ENCODE assay signal across 17 cellular contexts in genomic region chr17:21075739-21076085, GRCh38. TPM values are rescaled to one million over a fixed set of nuclear protein-coding genes. Genes with fewer than 3 reads are reported as not detected.
DNase-seq lines count a peak whose midpoint lies in the region; ATAC-seq, FAIRE-seq and TF ChIP-seq lines count a peak whose summit lies in the region.
"Had no signal": no experiment of that assay in that cellular context is flagged by ENCODE, and none has a peak within 500 bp of the region (broad histone marks: within the 10 kb centered on the region; RNA-seq: fewer than 3 reads in every experiment).

No MANE protein-coding gene starts in this region.

- dilution Hi-C loops in mammary epithelial cell (cut with HindIII; ENCODE audit: low sequenced_read_pairs): no loop called here

- in situ Hi-C loops in mammary epithelial cell (cut with MboI; ENCODE audit: low sequenced_read_pairs in 2 of 2): no loop called here

- no peak overlapping the region for H4K91ac ChIP-seq in mesenchymal stem cell (ENCODE audit: low read length)

- TF ChIP-seq CTCF in mammary epithelial cell (conservative IDR thresholded peaks at IDR 0.05 in 1 of 2, IDR thresholded peaks at IDR 0.05 in 1 of 2; ENCODE audit: extremely low read depth in 1 of 2, insufficient read depth in 1 of 2, low read depth in 1 of 2, low read length in 2 of 2): no peak

- no peak for ATAC-seq in activated CD8-positive, alpha-beta memory T cell treated with anti-CD3 and anti-CD28 coated beads, Interleukin-2, amount 10 ng/mL, durations not matched to agents 7 days and 5 days
- ATAC-seq: HepG2, natural killer cell, T-cell had no signal

- no peaks in the 10 kb centered on the region for H3K36me3 Mint-ChIP-seq in activated CD8-positive, alpha-beta memory T cell treated with anti-CD3 and anti-CD28 coated beads, Interleukin-2, amount 10 ng/mL, durations not matched to agents 7 days and 5 days
- H3K36me3 Mint-ChIP-seq: natural killer cell, T-cell had no signal

- H3K79me1 ChIP-seq in mesenchymal stem cell (replicated peaks; ENCODE audit: low read length, poor library complexity, severe bottlenecking): no peaks in the 10 kb centered on the region

- H3K18ac ChIP-seq in mesenchymal stem cell (ENCODE audit: low read depth in 1 of 2, low read length in 2 of 2): no peak overlapping the region

- peak; percentile 31 for FAIRE-seq in HTR-8/SVneo (lab: Jason Lieb, UNC)
- FAIRE-seq: HepG2 had no signal

- no peak overlapping the region for H2AK5ac ChIP-seq in mesenchymal stem cell (ENCODE audit: low read length, severe bottlenecking)

- no peaks in the 10 kb centered on the region for H3K9me3 ChIP-seq in mammary epithelial cell (replicated peaks; ENCODE audit: insufficient read depth, low read length)
- no peaks in the 10 kb centered on the region for H3K9me3 ChIP-seq in mesenchymal stem cell (ENCODE audit: control insufficient read depth, low read length)
- H3K9me3 ChIP-seq in skeletal muscle tissue (ENCODE audit: control insufficient read depth in 3 of 3, low read length in 3 of 3): no peaks in the 10 kb centered on the region
- H3K9me3 ChIP-seq: colonic mucosa had no signal

- no peak overlapping the region for H3K23ac ChIP-seq in mesenchymal stem cell (ENCODE audit: low read length in 2 of 2)

- H3K36me3 ChIP-seq in mammary epithelial cell (ENCODE audit: insufficient read depth, low read length) (no peaks in the 10 kb centered on the region), mesenchymal stem cell (ENCODE audit: control insufficient read depth in 1 of 2, insufficient read depth in 2 of 2, low read depth in 1 of 2, low read length in 2 of 2) (no peaks in the 10 kb centered on the region), skeletal muscle tissue (ENCODE audit: control insufficient read depth in 3 of 3, insufficient read depth in 3 of 3, low read length in 3 of 3) (no peaks in the 10 kb centered on the region)
- H3K36me3 ChIP-seq: colonic mucosa had no signal

- no peak overlapping the region for H3K4ac ChIP-seq in mesenchymal stem cell (ENCODE audit: low read depth in 1 of 2, low read length in 2 of 2)

- no TSS peak for BruUV-seq in mammary epithelial cell (replicated peaks; lab: Mats Ljungman, UMichigan)

- DNase-seq in HTR-8/SVneo (ENCODE audit: insufficient read length, low spot score) (no peak), mammary epithelial cell (no peak), mesenchymal stem cell (no peak), MV-4-11 (lab: John Stamatoyannopoulos, UW) (no peak), KG1 (lab: John Stamatoyannopoulos, UW) (no peak)
- DNase-seq in activated CD4-positive, alpha-beta T cell treated with anti-CD3 and anti-CD28 coated beads for 1 hour: no peak
- DNase-seq in activated CD8-positive, alpha-beta memory T cell treated with anti-CD3 and anti-CD28 coated beads, Interleukin-2, amount 10 ng/mL, durations not matched to agents 7 days and 5 days: no peak
- DNase-seq: aorta, colonic mucosa, natural killer cell, NCI-H2029 treated with DMSO at 0.1 percent for 48 hours, NCI-H446 treated with DMSO at 0.1 percent for 48 hours, T-cell had no signal

- no peak overlapping the region for H2BK12ac ChIP-seq in mesenchymal stem cell (ENCODE audit: low read length in 2 of 2)

- WGBS in mammary epithelial cell (ENCODE audit: low coverage, missing lambda C conversion rate): 49% methylated on average over 10 of the region's 11 CpGs
- 82% methylated on average over 9 of the region's 11 CpGs for WGBS in mesenchymal stem cell

- peak overlapping the region; percentile 32 for H2AFZ ChIP-seq in mammary epithelial cell (ENCODE audit: low read depth, low read length)
- H2AFZ ChIP-seq in mesenchymal stem cell (ENCODE audit: low read depth, low read length): no peak overlapping the region

- H4K8ac ChIP-seq in mesenchymal stem cell (ENCODE audit: low read length): no peak overlapping the region

- no peak overlapping the region for H3K4me2 ChIP-seq in mammary epithelial cell (ENCODE audit: insufficient read depth, low read depth, low read length)
- H3K4me2 ChIP-seq in mesenchymal stem cell (ENCODE audit: low read length, poor library complexity, severe bottlenecking): no peak overlapping the region

- H3K79me2 ChIP-seq in mammary epithelial cell (ENCODE audit: insufficient read depth, low read length): no peaks in the 10 kb centered on the region

- no peaks in the 10 kb centered on the region for H3K9me3 Mint-ChIP-seq in activated CD8-positive, alpha-beta memory T cell treated with anti-CD3 and anti-CD28 coated beads, Interleukin-2, amount 10 ng/mL, durations not matched to agents 7 days and 5 days (ENCODE audit: low read depth)
- H3K9me3 Mint-ChIP-seq: activated T-helper 1 cell treated with anti-CD3 and anti-CD28 coated beads, Interleukin-12 subunit alpha, Interleukin-12 subunit beta, Interleukin-2, Interleukin-4 antibody, amounts not matched to agents 30 ng/mL and 10 ng/mL and 1 ng/mL, durations not matched to agents 14 hours and 24 hours and 36 hours; natural killer cell; T-cell had no signal

- H3K4me3 ChIP-seq in mammary epithelial cell (replicated peaks in 1 of 3; ENCODE audit: insufficient read depth in 1 of 3, low read depth in 2 of 3, low read length in 3 of 3): no peak overlapping the region
- no peak overlapping the region for H3K4me3 ChIP-seq in mesenchymal stem cell (ENCODE audit: insufficient read depth in 1 of 2, low read depth in 1 of 2, low read length in 2 of 2)
- peak overlapping the region; percentile 62 to 70 (median 64) for H3K4me3 ChIP-seq in skeletal muscle tissue (ENCODE audit: low read length in 3 of 3)
- H3K4me3 ChIP-seq: colonic mucosa had no signal

- H3K4me3 Mint-ChIP-seq in activated CD8-positive, alpha-beta memory T cell treated with anti-CD3 and anti-CD28 coated beads, Interleukin-2, amount 10 ng/mL, durations not matched to agents 7 days and 5 days: no peak overlapping the region
- H3K4me3 Mint-ChIP-seq: activated T-helper 1 cell treated with anti-CD3 and anti-CD28 coated beads, Interleukin-12 subunit alpha, Interleukin-12 subunit beta, Interleukin-2, Interleukin-4 antibody, amounts not matched to agents 30 ng/mL and 10 ng/mL and 1 ng/mL, durations not matched to agents 14 hours and 24 hours and 36 hours; natural killer cell; T-cell had no signal

- no peaks in the 10 kb centered on the region for H4K20me1 ChIP-seq in mammary epithelial cell (ENCODE audit: insufficient read depth, low read length)

- H3K27me3 ChIP-seq in mammary epithelial cell (ENCODE audit: insufficient read depth, low read length): no peaks in the 10 kb centered on the region
- peaks cover 17 to 19% of the 10 kb centered on the region in 2 experiments for H3K27me3 ChIP-seq in mesenchymal stem cell (ENCODE audit: control insufficient read depth in 1 of 2, insufficient read depth in 1 of 2, low read length in 2 of 2)
- no peaks in the 10 kb centered on the region for H3K27me3 ChIP-seq in skeletal muscle tissue (ENCODE audit: control insufficient read depth in 3 of 3, insufficient read depth in 3 of 3, low read length in 3 of 3)
- H3K27me3 ChIP-seq: colonic mucosa had no signal

- CTCF ChIA-PET in mammary epithelial cell (lab: Charles Lee; ENCODE audit: low non-redundant PET): no interaction called here
- CTCF ChIA-PET in activated CD8-positive, alpha-beta memory T cell treated with anti-CD3 and anti-CD28 coated beads, Interleukin-2, amount 10 ng/mL, durations not matched to agents 7 days and 5 days (lab: Charles Lee): no interaction called here

- no peaks in the 10 kb centered on the region for H3K4me1 Mint-ChIP-seq in activated CD8-positive, alpha-beta memory T cell treated with anti-CD3 and anti-CD28 coated beads, Interleukin-2, amount 10 ng/mL, durations not matched to agents 7 days and 5 days
- H3K4me1 Mint-ChIP-seq: natural killer cell, T-cell had no signal

- peaks cover 29% of the 10 kb centered on the region for H3K27me3 Mint-ChIP-seq in activated CD8-positive, alpha-beta memory T cell treated with anti-CD3 and anti-CD28 coated beads, Interleukin-2, amount 10 ng/mL, durations not matched to agents 7 days and 5 days

- H3K9ac ChIP-seq in mammary epithelial cell (ENCODE audit: insufficient read depth, low read length) (no peak overlapping the region), mesenchymal stem cell (ENCODE audit: low read length) (no peak overlapping the region), skeletal muscle tissue (ENCODE audit: low read depth in 1 of 3, low read length in 3 of 3) (peak overlapping the region; percentile 75 to 81 (median 78))

- H3K4me1 ChIP-seq in mammary epithelial cell (ENCODE audit: insufficient read depth, low read length): peaks cover 10% of the 10 kb centered on the region
- peaks cover 9% of the 10 kb centered on the region for H3K4me1 ChIP-seq in mesenchymal stem cell (ENCODE audit: control insufficient read depth, insufficient read depth, low read depth, low read length)
- peaks cover 13 to 39% (median 19%) of the 10 kb centered on the region in 3 donors for H3K4me1 ChIP-seq in skeletal muscle tissue (ENCODE audit: control insufficient read depth in 3 of 3, insufficient read depth in 3 of 3, low read length in 3 of 3)
- H3K4me1 ChIP-seq: colonic mucosa had no signal

- H3K27ac ChIP-seq in mammary epithelial cell (ENCODE audit: insufficient read depth, low read depth, low read length): no peak overlapping the region
- peak overlapping the region; percentile 24 for H3K27ac ChIP-seq in mesenchymal stem cell (ENCODE audit: low read length, poor library complexity, severe bottlenecking)
- H3K27ac ChIP-seq in skeletal muscle tissue (ENCODE audit: low read depth, low read length): peak overlapping the region; percentile 89
- H3K27ac ChIP-seq: colonic mucosa, VCaP had no signal

- no peak overlapping the region for H3K14ac ChIP-seq in mesenchymal stem cell (ENCODE audit: low read length in 2 of 2)

- H2BK120ac ChIP-seq in mesenchymal stem cell (ENCODE audit: low read depth, low read length): no peak overlapping the region

- no peak overlapping the region for H3K27ac Mint-ChIP-seq in activated CD8-positive, alpha-beta memory T cell treated with anti-CD3 and anti-CD28 coated beads, Interleukin-2, amount 10 ng/mL, durations not matched to agents 7 days and 5 days
- H3K27ac Mint-ChIP-seq: activated T-helper 1 cell treated with anti-CD3 and anti-CD28 coated beads, Interleukin-12 subunit alpha, Interleukin-12 subunit beta, Interleukin-2, Interleukin-4 antibody, amounts not matched to agents 30 ng/mL and 10 ng/mL and 1 ng/mL, durations not matched to agents 14 hours and 24 hours and 36 hours; natural killer cell; T-cell had no signal

- intact Hi-C loops in mammary epithelial cell (cut with micrococcal nuclease): no loop called here

- no peak overlapping the region for H2BK5ac ChIP-seq in mesenchymal stem cell (ENCODE audit: low read depth, low read length, poor library complexity, severe bottlenecking)

- H2BK15ac ChIP-seq in mesenchymal stem cell (ENCODE audit: low read depth, poor library complexity, severe bottlenecking): no peak overlapping the region

RNA-seq across cellular contexts. Expression of gene USP22, which starts 32.9 kb away (rescaled TPM):
- total RNA-seq in mammary epithelial cell (100 to 1,000 TPM; 187 to 318 TPM), skeletal muscle tissue (156 TPM)
- polyA plus RNA-seq in mammary epithelial cell: 175 TPM
- polyA minus RNA-seq in mammary epithelial cell: 423 TPM
- polyA plus RNA-seq in mesenchymal stem cell (2013, experiment 1 of 2): 105 TPM
- 108 TPM for polyA plus RNA-seq in mesenchymal stem cell (2013, experiment 2 of 2)
- total RNA-seq in activated CD8-positive, alpha-beta memory T cell treated with anti-CD3 and anti-CD28 coated beads, Interleukin-2, amount 10 ng/mL, durations not matched to agents 7 days and 5 days: 100 to 1,000 TPM; 120 to 180 TPM

RNA-seq across cellular contexts. Expression of gene DHRS7B, which starts 51.1 kb away (rescaled TPM):
- total RNA-seq in mammary epithelial cell: 10 to 100 TPM; 27.3 to 29.5 TPM
- 51.3 TPM for polyA plus RNA-seq in mammary epithelial cell
- polyA minus RNA-seq in mammary epithelial cell: 58.2 TPM
- 16.8 TPM for polyA plus RNA-seq in mesenchymal stem cell (2013, experiment 1 of 2)
- polyA plus RNA-seq in mesenchymal stem cell (2013, experiment 2 of 2): 18.0 TPM
- total RNA-seq in skeletal muscle tissue: 29.7 TPM
- total RNA-seq in activated CD8-positive, alpha-beta memory T cell treated with anti-CD3 and anti-CD28 coated beads, Interleukin-2, amount 10 ng/mL, durations not matched to agents 7 days and 5 days: 10 to 100 TPM; 18.8 to 19.0 TPM

Comparison
In these comparisons a context has a peak if more than half of its experiments do, and no peak if none do; other contexts are left out.
1. H3K4me3 ChIP-seq: peak in skeletal muscle tissue (3 of 3); none in mammary epithelial cell (0 of 3) and mesenchymal stem cell (0 of 2).
2. H3K9ac ChIP-seq: peak in skeletal muscle tissue (3 of 3); none in mammary epithelial cell (single experiment) and mesenchymal stem cell (single experiment).